In the genomic region with DNA sequence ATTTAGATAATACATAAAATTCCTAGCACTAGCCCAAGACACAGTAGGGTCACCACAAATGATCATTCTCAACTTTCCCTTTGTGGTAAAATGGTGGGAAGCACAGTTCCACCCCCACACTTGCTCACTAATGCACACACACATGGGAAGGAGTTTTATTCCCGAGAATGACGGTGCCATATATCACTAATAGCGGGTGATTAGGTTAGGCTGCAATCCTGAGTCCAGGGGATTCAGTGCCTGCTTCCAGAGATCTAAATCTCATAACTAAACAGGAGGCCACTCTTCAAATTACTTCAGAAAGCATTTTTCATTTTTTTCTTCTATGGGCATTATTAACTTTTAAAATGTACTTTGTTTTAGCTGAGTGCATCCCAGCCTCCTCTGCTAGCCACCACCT, we compare ENCODE assay signal across 18 cellular contexts.
"Had no signal": no experiment of that assay in that cellular context is flagged by ENCODE, and none has a peak within 500 bp of the region (broad histone marks: within the 10 kb centered on the region; RNA-seq: fewer than 3 reads in every experiment).

No MANE protein-coding gene starts in this region.

- DNase-seq: KBM-7, MV-4-11, NCI-H1048, NCI-H1105, NCI-H1417 treated with DMSO at 0.1 percent for 48 hours, NCI-H187, NCI-H2029, NCI-H2081 treated with DMSO at 0.1 percent for 48 hours, NCI-H2171 treated with DMSO at 0.1 percent for 48 hours, NCI-H226, NCI-H446, NCI-H510A, NCI-H524 treated with DMSO at 0.1 percent for 48 hours, NCI-H69, NCI-H774, SHP77 treated with DMSO at 0.1 percent for 48 hours, SJCRH30, T-helper 1 cell had no signal
